ENCODE assay signal across 27 cellular contexts in genomic region chr15:42191610-42192346, GRCh38. TPM values are rescaled to one million over a fixed set of nuclear protein-coding genes. Genes with fewer than 3 reads are reported as not detected.
DNase-seq lines count a peak whose midpoint lies in the region; ATAC-seq and TF ChIP-seq lines count a peak whose summit lies in the region.
"Had no signal": no experiment of that assay in that cellular context is flagged by ENCODE, and none has a peak within 500 bp of the region (broad histone marks: within the 10 kb centered on the region; RNA-seq: fewer than 3 reads in every experiment).

No MANE protein-coding gene starts in this region.

- H3K27ac Mint-ChIP-seq in activated naive CD4-positive, alpha-beta T cell treated with anti-CD3 and anti-CD28 coated beads, Interleukin-2, amount 50 U/mL, for 24 hours, result peak overlapping the region; percentile 75
- H3K27ac Mint-ChIP-seq in activated naive CD8-positive, alpha-beta T cell treated with anti-CD3 and anti-CD28 coated beads for 36 hours, result peak overlapping the region; percentile 18
- H3K27ac Mint-ChIP-seq: dendritic cell treated with granulocyte-macrophage colony-stimulating factor and Interleukin-4, amounts not matched to agents 40 ng/mL and 50 ng/mL, for 4 days had no signal

- no peak for TF ChIP-seq CTCF in thyroid gland (IDR thresholded peaks at IDR 0.05)
- TF ChIP-seq CTCF in vagina (IDR thresholded peaks at IDR 0.05), result no peak
- no peak for TF ChIP-seq CTCF in dorsolateral prefrontal cortex (IDR thresholded peaks at IDR 0.05 in 54 of 56, conservative IDR thresholded peaks at IDR 0.05 in 2 of 56; ENCODE audit: low read depth in 1 of 56, partially characterized antibody in 56 of 56)

- H3K36me3 ChIP-seq in thyroid gland, result peaks cover 4 to 18% of the 10 kb centered on the region in 2 donors
- H3K36me3 ChIP-seq in vagina, result peaks cover 0 to 44% of the 10 kb centered on the region in 2 donors

- peaks cover 28% of the 10 kb centered on the region for H3K36me3 Mint-ChIP-seq in activated naive CD4-positive, alpha-beta T cell treated with anti-CD3 and anti-CD28 coated beads, Interleukin-2, amount 50 U/mL, for 24 hours
- peaks cover 55% of the 10 kb centered on the region for H3K36me3 Mint-ChIP-seq in activated naive CD8-positive, alpha-beta T cell treated with anti-CD3 and anti-CD28 coated beads for 36 hours

- TF ChIP-seq POLR2A in thyroid gland (IDR thresholded peaks at IDR 0.05) (no peak), vagina (IDR thresholded peaks at IDR 0.05) (no peak)

- WGBS in thyroid gland, 2 donors, result 54 to 59% methylated on average over 8 of the region's 8 CpGs

- no peaks in the 10 kb centered on the region for H3K9me3 Mint-ChIP-seq in activated naive CD4-positive, alpha-beta T cell treated with anti-CD3 and anti-CD28 coated beads, Interleukin-2, amount 50 U/mL, for 24 hours
- H3K9me3 Mint-ChIP-seq in activated naive CD8-positive, alpha-beta T cell treated with anti-CD3 and anti-CD28 coated beads for 36 hours, result peaks cover 4% of the 10 kb centered on the region
- H3K9me3 Mint-ChIP-seq: dendritic cell treated with granulocyte-macrophage colony-stimulating factor and Interleukin-4, amounts not matched to agents 40 ng/mL and 50 ng/mL, for 4 days; naive thymus-derived CD8-positive, alpha-beta T cell; T-cell had no signal

- H3K9me3 ChIP-seq in thyroid gland, result no peaks in the 10 kb centered on the region
- H3K9me3 ChIP-seq in vagina, result no peaks in the 10 kb centered on the region
- H3K9me3 ChIP-seq: ascending aorta, SJSA1, thoracic aorta had no signal

- H3K27me3 Mint-ChIP-seq in activated naive CD4-positive, alpha-beta T cell treated with anti-CD3 and anti-CD28 coated beads, Interleukin-2, amount 50 U/mL, for 24 hours, result no peaks in the 10 kb centered on the region
- no peaks in the 10 kb centered on the region for H3K27me3 Mint-ChIP-seq in activated naive CD8-positive, alpha-beta T cell treated with anti-CD3 and anti-CD28 coated beads for 36 hours
- H3K27me3 Mint-ChIP-seq: dendritic cell treated with granulocyte-macrophage colony-stimulating factor and Interleukin-4, amounts not matched to agents 40 ng/mL and 50 ng/mL, for 4 days; naive thymus-derived CD8-positive, alpha-beta T cell; T-cell had no signal

- DNase-seq in activated naive CD4-positive, alpha-beta T cell treated with Interleukin-2 at 50 U/mL for 16 hours, result no peak
- no peak for DNase-seq in activated naive CD8-positive, alpha-beta T cell treated with anti-CD3 and anti-CD28 coated beads for 36 hours
- DNase-seq in thyroid gland (peak; percentile 45 to 62), vagina (ENCODE audit: extremely low spot score in 2 of 2) (no peak), dorsolateral prefrontal cortex (no peak), DMS53 treated with DMSO at 0.1 percent for 48 hours (lab: John Stamatoyannopoulos, UW; ENCODE audit: unreplicated experiment) (no peak)
- DNase-seq: activated gamma-delta T cell treated with Interleukin-2 at 50 U/mL for 16 hours; KG1; left ventricle myocardium superior; midbrain; naive thymus-derived CD8-positive, alpha-beta T cell; NCI-H1436 treated with DMSO at 0.1 percent for 48 hours; NCI-H510A treated with DMSO at 0.1 percent for 48 hours; small intestine; stimulated activated CD4-positive, alpha-beta T cell treated with anti-CD3 and anti-CD28 coated beads, Interleukin-1b, Interleukin-23, amount 100 ng/mL, for 48 hours; T-cell had no signal

- no peaks in the 10 kb centered on the region for H3K27me3 ChIP-seq in thyroid gland
- H3K27me3 ChIP-seq in vagina, result no peaks in the 10 kb centered on the region
- H3K27me3 ChIP-seq in dorsolateral prefrontal cortex, result no peaks in the 10 kb centered on the region
- H3K27me3 ChIP-seq: ascending aorta, SJSA1 had no signal

- H3K4me1 ChIP-seq in thyroid gland, result peaks cover 0 to 6% of the 10 kb centered on the region in 2 donors
- H3K4me1 ChIP-seq in vagina, result peaks cover 4% of the 10 kb centered on the region
- H3K4me1 ChIP-seq: ascending aorta, SJSA1 had no signal

- no peak overlapping the region for H3K27ac ChIP-seq in thyroid gland
- no peak overlapping the region for H3K27ac ChIP-seq in vagina
- H3K27ac ChIP-seq in dorsolateral prefrontal cortex, result no peak overlapping the region
- H3K27ac ChIP-seq: ascending aorta, C4-2B, SJSA1, thoracic aorta had no signal

- peak; percentile 31 for ATAC-seq in HG03565 (IDR thresholded peaks at IDR 0.05; ENCODE audit: unreplicated experiment)
- ATAC-seq: left ventricle myocardium superior; naive thymus-derived CD8-positive, alpha-beta T cell; T-cell had no signal

- H3K4me1 Mint-ChIP-seq in activated naive CD4-positive, alpha-beta T cell treated with anti-CD3 and anti-CD28 coated beads, Interleukin-2, amount 50 U/mL, for 24 hours, result peaks cover 41% of the 10 kb centered on the region
- peaks cover 47% of the 10 kb centered on the region for H3K4me1 Mint-ChIP-seq in activated naive CD8-positive, alpha-beta T cell treated with anti-CD3 and anti-CD28 coated beads for 36 hours

- no peak overlapping the region for H3K4me3 Mint-ChIP-seq in activated naive CD4-positive, alpha-beta T cell treated with anti-CD3 and anti-CD28 coated beads, Interleukin-2, amount 50 U/mL, for 24 hours
- no peak overlapping the region for H3K4me3 Mint-ChIP-seq in activated naive CD8-positive, alpha-beta T cell treated with anti-CD3 and anti-CD28 coated beads for 36 hours
- H3K4me3 Mint-ChIP-seq: dendritic cell treated with granulocyte-macrophage colony-stimulating factor and Interleukin-4, amounts not matched to agents 40 ng/mL and 50 ng/mL, for 4 days; naive thymus-derived CD8-positive, alpha-beta T cell; T-cell had no signal

- intact Hi-C loops in thyroid gland (cut with DNase I), result no loop called here
- intact Hi-C loops in vagina (cut with DNase I), result no loop called here
- intact Hi-C loops in dorsolateral prefrontal cortex (cut with DNase I), result no loop called here

- no peak overlapping the region for H3K4me3 ChIP-seq in thyroid gland (replicated peaks in 1 of 3)
- no peak overlapping the region for H3K4me3 ChIP-seq in vagina
- H3K4me3 ChIP-seq in dorsolateral prefrontal cortex, result no peak overlapping the region
- H3K4me3 ChIP-seq: ascending aorta, SJSA1, thoracic aorta had no signal

RNA-seq across cellular contexts. Expression of gene VPS39, which starts 16.3 kb away (rescaled TPM):
- total RNA-seq in activated naive CD8-positive, alpha-beta T cell treated with anti-CD3 and anti-CD28 coated beads for 36 hours, result 10 to 100 TPM; 43.3 to 44.2 TPM
- total RNA-seq in thyroid gland (100 to 1,000 TPM in 2 of 4 donors, 10 to 100 TPM in 2; 75.0 to 156 (median 107) TPM), vagina (85.2 TPM), dorsolateral prefrontal cortex (100 to 1,000 TPM in 58 of 120 experiments, 10 to 100 TPM in 62; 73.5 to 127 (median 99.5) TPM)

RNA-seq across cellular contexts. Expression of gene PLA2G4F, which starts 35.3 kb away (rescaled TPM):
- not detected for total RNA-seq in activated naive CD8-positive, alpha-beta T cell treated with anti-CD3 and anti-CD28 coated beads for 36 hours
- total RNA-seq in thyroid gland (10 to 100 TPM in 2 of 4 donors, 1 to 10 TPM in 2; 3.9 to 24.8 (median 14.1) TPM), vagina (35.1 TPM), dorsolateral prefrontal cortex (under 1 TPM in 2 of 120 experiments, not detected in 118; 0.10 to 0.31 TPM)
- total RNA-seq: ascending aorta; G401; glomerular endothelial cell; H4; naive thymus-derived CD8-positive, alpha-beta T cell; omental fat pad; SJSA1 had no signal

Comparison
In these comparisons a context has a peak if more than half of its experiments do, and no peak if none do; other contexts are left out.
1. DNase-seq: peak in thyroid gland (2 of 2); none in activated naive CD4-positive, alpha-beta T cell treated with Interleukin-2 at 50 U/mL for 16 hours (single experiment), activated naive CD8-positive, alpha-beta T cell treated with anti-CD3 and anti-CD28 coated beads for 36 hours (single experiment), vagina (0 of 2), dorsolateral prefrontal cortex (0 of 10) and DMS53 treated with DMSO at 0.1 percent for 48 hours (single experiment).